ENCODE assay signal across 21 cellular contexts in the genomic region with DNA sequence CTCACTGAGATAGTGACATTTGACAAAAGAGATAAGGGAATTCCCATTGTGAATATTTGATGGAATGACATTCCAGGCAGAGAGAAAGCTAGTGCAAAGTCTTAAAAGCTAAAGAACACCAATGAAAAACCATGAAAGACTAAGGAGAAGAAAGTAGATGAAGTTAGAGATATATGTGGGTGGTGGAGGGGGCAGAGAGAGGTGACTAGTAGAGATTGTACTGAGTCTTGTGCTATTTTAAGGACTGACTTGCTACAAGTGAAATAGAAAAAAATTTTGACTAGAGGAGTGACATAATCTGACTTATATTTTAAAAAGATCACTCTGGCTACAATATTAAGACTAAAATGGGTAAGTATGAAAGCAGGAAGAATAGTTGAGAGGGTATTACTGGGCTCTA. TPM values are rescaled to one million over a fixed set of nuclear protein-coding genes. Genes with fewer than 3 reads are reported as not detected.
"Had no signal": no experiment of that assay in that cellular context is flagged by ENCODE, and none has a peak within 500 bp of the region (broad histone marks: within the 10 kb centered on the region; RNA-seq: fewer than 3 reads in every experiment).

No MANE protein-coding gene starts in this region.

- H3K27ac ChIP-seq: KMS-11, RWPE1 had no signal

- DNase-seq: Kasumi-1, MV-4-11, NCI-H1048, NCI-H1105, NCI-H1417, NCI-H146, NCI-H1694 treated with DMSO at 0.1 percent for 48 hours, NCI-H1930, NCI-H2081, NCI-H2107, NCI-H226, NCI-H446, NCI-H510A, NCI-H524 treated with DMSO at 0.1 percent for 48 hours, NCI-H69, NCI-H774, SHP77 had no signal

- H3K9ac ChIP-seq: KMS-11 had no signal

- H3K4me2 ChIP-seq: KMS-11 had no signal

- FAIRE-seq: RCC 7860 had no signal

RNA-seq across cellular contexts. Expression of a gene that starts 35.3 kb away (rescaled TPM):
- total RNA-seq: T-helper 1 cell treated with Interleukin-12 subunit alpha and Interleukin-12 subunit beta and Interleukin-4 antibody, amounts not matched to agents 30 ng/mL and 1 ng/mL, for 36 hours had no signal
